27 cellular contexts compared by ENCODE assay signal in the genomic region with DNA sequence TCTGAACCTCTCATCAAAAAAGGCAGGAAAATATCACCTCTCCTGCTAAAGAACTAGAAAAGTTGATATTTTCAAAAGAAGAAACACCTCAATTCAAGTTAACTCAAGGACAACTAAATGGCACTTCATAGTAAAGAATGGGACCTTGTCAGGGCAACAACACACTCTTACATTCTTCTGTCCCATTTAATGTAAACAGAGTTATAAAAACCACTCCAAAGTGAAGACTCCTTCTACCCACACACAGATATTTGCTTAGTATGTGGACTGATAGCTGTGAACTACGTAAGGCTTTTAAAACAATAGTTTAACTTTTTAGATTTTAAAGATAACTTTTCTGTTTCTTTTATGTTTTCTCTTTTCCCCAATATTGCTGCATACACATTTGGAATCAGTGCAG.
"Had no signal": no experiment of that assay in that cellular context is flagged by ENCODE, and none has a peak within 500 bp of the region (broad histone marks: within the 10 kb centered on the region; RNA-seq: fewer than 3 reads in every experiment).

No MANE protein-coding gene starts in this region.

- H3K9me3 ChIP-seq: colonic mucosa, gastrocnemius medialis had no signal

- H3K36me3 ChIP-seq: colonic mucosa, esophagus muscularis mucosa, esophagus squamous epithelium, gastrocnemius medialis, gastroesophageal sphincter, heart left ventricle had no signal

- H3K4me3 ChIP-seq: colonic mucosa, coronary artery, dorsolateral prefrontal cortex, esophagus muscularis mucosa, esophagus squamous epithelium, gastrocnemius medialis, gastroesophageal sphincter, heart left ventricle had no signal

- ATAC-seq: effector memory CD8-positive, alpha-beta T cell; esophagus mucosa; foreskin keratinocyte; gastrocnemius medialis; gastroesophageal sphincter; heart left ventricle had no signal

- DNase-seq: colonic mucosa; cortex of kidney; dermis blood vessel endothelial cell; dorsolateral prefrontal cortex; effector CD4-positive, alpha-beta T cell; effector CD8-positive, alpha-beta T cell; effector memory CD4-positive, alpha-beta T cell; effector memory CD8-positive, alpha-beta T cell; endodermal cell; erythroblast; esophagus squamous epithelium; foreskin fibroblast; foreskin keratinocyte; foreskin melanocyte; gastrocnemius medialis; glutamatergic neuron; head of caudate nucleus; heart left ventricle had no signal

- H3K27ac ChIP-seq: colonic mucosa, coronary artery, dorsolateral prefrontal cortex, epithelial cell of prostate, esophagus muscularis mucosa, esophagus squamous epithelium, foreskin keratinocyte, gastrocnemius medialis, gastroesophageal sphincter, heart left ventricle had no signal

- FAIRE-seq: colon, endometrium, endothelial cell of umbilical vein, frontal cortex had no signal

- H3K27me3 ChIP-seq: colonic mucosa, dorsolateral prefrontal cortex, esophagus muscularis mucosa, esophagus squamous epithelium, foreskin keratinocyte, gastrocnemius medialis, gastroesophageal sphincter, heart left ventricle had no signal

- H3K4me1 ChIP-seq: colonic mucosa, esophagus muscularis mucosa, esophagus squamous epithelium, foreskin keratinocyte, gastrocnemius medialis, gastroesophageal sphincter, heart left ventricle had no signal
